25 cellular contexts compared by ENCODE assay signal in genomic region chr5:12177225-12177624, GRCh38.
"Had no signal": no experiment of that assay in that cellular context is flagged by ENCODE, and none has a peak within 500 bp of the region (broad histone marks: within the 10 kb centered on the region; RNA-seq: fewer than 3 reads in every experiment).

No MANE protein-coding gene starts in this region.

- H3K27me3 ChIP-seq: neutrophil, pancreas, right lobe of liver, sigmoid colon, stomach, thyroid gland, tibial nerve, upper lobe of left lung, vagina had no signal

- H3K4me3 ChIP-seq: pancreas, psoas muscle, right lobe of liver, sigmoid colon, stomach, thoracic aorta, thyroid gland, tibial nerve, upper lobe of left lung, vagina had no signal

- H3K4me1 ChIP-seq: pancreas, psoas muscle, right lobe of liver, sigmoid colon, stomach, thyroid gland, tibial nerve, upper lobe of left lung, vagina had no signal

- H3K27ac ChIP-seq: neutrophil, pancreas, psoas muscle, right lobe of liver, sigmoid colon, stomach, thoracic aorta, thyroid gland, tibial nerve, upper lobe of left lung, vagina had no signal

- ATAC-seq: natural killer cell treated with Interleukin-12 subunit alpha and Interleukin-12 subunit beta and Interleukin-15 and Interleukin-18, amount 100 ng/mL, for 72 hours; pancreas; psoas muscle; right cardiac atrium; stimulated activated effector memory CD8-positive, alpha-beta T cell treated with anti-CD3 and anti-CD28 coated beads, Interleukin-12 subunit alpha, Interleukin-12 subunit beta, amount 100 ng/mL, for 72 hours; stimulated activated naive B cell treated with anti-CD40 and anti-IgM and Interleukin-4, amounts not matched to agents 10 μg/mL and 1 μg/mL and 100 μg/mL, for 72 hours had no signal

- H3K36me3 ChIP-seq: neutrophil, pancreas, right lobe of liver, sigmoid colon, stomach, thoracic aorta, thyroid gland, tibial nerve, upper lobe of left lung, vagina had no signal

- FAIRE-seq: pancreas, small intestine, urothelium cell line had no signal

- DNase-seq: nephron progenitor cell; nucleus accumbens; pancreas; psoas muscle; right cardiac atrium; right lobe of liver; sigmoid colon; small intestine; stimulated activated CD4-positive, alpha-beta T cell treated with anti-CD3 and anti-CD28 coated beads, Interleukin-15, amount 100 ng/mL, for 24 hours; stimulated activated CD4-positive, alpha-beta T cell treated with anti-CD3 and anti-CD28 coated beads, Interleukin-2, amount 100 ng/mL, for 24 hours; stimulated activated CD4-positive, alpha-beta T cell treated with anti-CD3 and anti-CD28 coated beads, Interleukin-2, amount 100 ng/mL, for 48 hours; stimulated activated CD4-positive, alpha-beta T cell treated with anti-CD3 and anti-CD28 coated beads, Interleukin-4, amount 100 ng/mL, for 24 hours; stimulated activated naive B cell treated with anti-CD40 and anti-IgM and Interleukin-4, amounts not matched to agents 10 μg/mL and 1 μg/mL and 100 μg/mL, for 72 hours; stimulated activated naive CD4-positive, alpha-beta T cell treated with Interleukin-2 at 50 U/mL for 16 hours; stomach; thyroid gland; trophoblast cell; upper lobe of left lung had no signal

- H3K9me3 ChIP-seq: neutrophil, pancreas, psoas muscle, right lobe of liver, sigmoid colon, stomach, thoracic aorta, thyroid gland, tibial nerve, upper lobe of left lung, vagina had no signal
